19 cellular contexts compared by ENCODE assay signal in the genomic region with DNA sequence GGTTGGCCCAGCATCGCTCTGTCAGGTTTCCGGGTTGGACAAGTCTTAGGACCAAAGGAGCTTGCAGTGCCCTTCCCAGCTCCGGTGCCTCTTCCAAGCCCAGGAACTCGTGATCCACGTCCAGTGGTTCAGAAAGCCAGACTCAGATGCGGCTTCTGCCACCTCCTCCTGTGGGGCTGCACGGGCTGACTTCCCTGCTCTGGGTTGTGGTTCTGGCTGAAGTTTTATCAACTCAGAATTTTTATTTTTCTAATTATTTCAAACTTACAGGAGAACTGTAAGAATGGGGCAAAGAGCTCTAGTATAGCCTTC.
"Had no signal": no experiment of that assay in that cellular context is flagged by ENCODE, and none has a peak within 500 bp of the region (broad histone marks: within the 10 kb centered on the region; RNA-seq: fewer than 3 reads in every experiment).

No MANE protein-coding gene starts in this region.

- H3K9me3 ChIP-seq: mucosa of descending colon, ovary, psoas muscle, uterus had no signal

- H3K4me3 Mint-ChIP-seq: activated T-helper 1 cell treated with anti-CD3 and anti-CD28 coated beads, Interleukin-12 subunit alpha, Interleukin-12 subunit beta, Interleukin-2, Interleukin-4 antibody, amounts not matched to agents 30 ng/mL and 10 ng/mL and 1 ng/mL, durations not matched to agents 14 hours and 24 hours and 36 hours; memory B cell; naive B cell; stimulated activated effector memory CD8-positive, alpha-beta T cell treated with anti-CD3 and anti-CD28 coated beads, Interleukin-12 subunit alpha, Interleukin-12 subunit beta, amount 100 ng/mL, for 72 hours had no signal

- H3K27ac Mint-ChIP-seq: activated T-helper 1 cell treated with anti-CD3 and anti-CD28 coated beads, Interleukin-12 subunit alpha, Interleukin-12 subunit beta, Interleukin-2, Interleukin-4 antibody, amounts not matched to agents 30 ng/mL and 10 ng/mL and 1 ng/mL, durations not matched to agents 14 hours and 24 hours and 36 hours had no signal

- DNase-seq: activated CD4-positive, CD25-positive, alpha-beta regulatory T cell treated with anti-CD3 and anti-CD28 coated beads, Interleukin-2, amount 50 U/mL, for 72 hours; activated naive CD4-positive, alpha-beta T cell; erythroblast; left ventricle myocardium superior; mucosa of descending colon; naive B cell; psoas muscle; stimulated activated CD4-positive, alpha-beta T cell treated with anti-CD3 and anti-CD28 coated beads, Interleukin-4, amount 100 ng/mL, for 1 hour; T-helper 2 cell; uterus had no signal

- H3K4me2 ChIP-seq: smooth muscle cell had no signal

- H3K4me1 ChIP-seq: psoas muscle, uterus had no signal

- H3K9me3 Mint-ChIP-seq: activated T-helper 1 cell treated with anti-CD3 and anti-CD28 coated beads, Interleukin-12 subunit alpha, Interleukin-12 subunit beta, Interleukin-2, Interleukin-4 antibody, amounts not matched to agents 30 ng/mL and 10 ng/mL and 1 ng/mL, durations not matched to agents 14 hours and 24 hours and 36 hours; memory B cell; naive B cell; stimulated activated effector memory CD8-positive, alpha-beta T cell treated with anti-CD3 and anti-CD28 coated beads, Interleukin-12 subunit alpha, Interleukin-12 subunit beta, amount 100 ng/mL, for 72 hours had no signal

- H3K36me3 ChIP-seq: ovary, uterus had no signal

- H3K27ac ChIP-seq: psoas muscle, uterus, VCaP had no signal

- ATAC-seq: psoas muscle; stimulated activated effector memory CD8-positive, alpha-beta T cell treated with anti-CD3 and anti-CD28 coated beads, Interleukin-12 subunit alpha, Interleukin-12 subunit beta, amount 100 ng/mL, for 72 hours had no signal

- FAIRE-seq: endometrium, frontal cortex had no signal

- H3K27me3 ChIP-seq: ovary, uterus had no signal

- H3K27me3 Mint-ChIP-seq: memory B cell, naive B cell had no signal

- H3K4me3 ChIP-seq: coronary artery, mucosa of descending colon, ovary, psoas muscle, smooth muscle cell, uterus had no signal
